1 cellular context compared by ENCODE assay signal in the genomic region with DNA sequence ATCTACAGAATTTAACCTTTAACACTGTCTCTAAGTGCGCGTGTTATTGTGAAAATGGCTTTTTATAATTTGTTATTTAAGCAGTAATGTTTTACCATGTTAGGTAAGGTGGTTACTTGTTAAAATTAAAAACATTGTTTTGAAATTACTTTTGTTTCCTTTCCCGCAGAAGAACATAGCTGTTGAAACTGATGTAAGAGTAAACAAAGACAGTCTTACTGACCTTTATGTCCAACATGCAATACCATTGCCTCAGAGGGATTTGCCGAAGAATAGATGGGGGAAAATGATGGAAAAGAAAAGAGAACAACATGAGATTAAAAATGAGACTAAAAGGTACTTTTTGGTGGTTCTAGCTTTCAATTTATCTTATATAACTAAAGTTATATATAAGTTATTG.
A peak's percentile ranks its signal among the peaks of the same experiment; 100 is the strongest.
TF ChIP-seq lines count a peak whose summit lies in the region.

No MANE protein-coding gene starts in this region.

TF ChIP-seq in WTC11, 78 proteins besides CTCF, POLR2A, EP300 and RAD21:
- TF ChIP-seq, protein P1, sequence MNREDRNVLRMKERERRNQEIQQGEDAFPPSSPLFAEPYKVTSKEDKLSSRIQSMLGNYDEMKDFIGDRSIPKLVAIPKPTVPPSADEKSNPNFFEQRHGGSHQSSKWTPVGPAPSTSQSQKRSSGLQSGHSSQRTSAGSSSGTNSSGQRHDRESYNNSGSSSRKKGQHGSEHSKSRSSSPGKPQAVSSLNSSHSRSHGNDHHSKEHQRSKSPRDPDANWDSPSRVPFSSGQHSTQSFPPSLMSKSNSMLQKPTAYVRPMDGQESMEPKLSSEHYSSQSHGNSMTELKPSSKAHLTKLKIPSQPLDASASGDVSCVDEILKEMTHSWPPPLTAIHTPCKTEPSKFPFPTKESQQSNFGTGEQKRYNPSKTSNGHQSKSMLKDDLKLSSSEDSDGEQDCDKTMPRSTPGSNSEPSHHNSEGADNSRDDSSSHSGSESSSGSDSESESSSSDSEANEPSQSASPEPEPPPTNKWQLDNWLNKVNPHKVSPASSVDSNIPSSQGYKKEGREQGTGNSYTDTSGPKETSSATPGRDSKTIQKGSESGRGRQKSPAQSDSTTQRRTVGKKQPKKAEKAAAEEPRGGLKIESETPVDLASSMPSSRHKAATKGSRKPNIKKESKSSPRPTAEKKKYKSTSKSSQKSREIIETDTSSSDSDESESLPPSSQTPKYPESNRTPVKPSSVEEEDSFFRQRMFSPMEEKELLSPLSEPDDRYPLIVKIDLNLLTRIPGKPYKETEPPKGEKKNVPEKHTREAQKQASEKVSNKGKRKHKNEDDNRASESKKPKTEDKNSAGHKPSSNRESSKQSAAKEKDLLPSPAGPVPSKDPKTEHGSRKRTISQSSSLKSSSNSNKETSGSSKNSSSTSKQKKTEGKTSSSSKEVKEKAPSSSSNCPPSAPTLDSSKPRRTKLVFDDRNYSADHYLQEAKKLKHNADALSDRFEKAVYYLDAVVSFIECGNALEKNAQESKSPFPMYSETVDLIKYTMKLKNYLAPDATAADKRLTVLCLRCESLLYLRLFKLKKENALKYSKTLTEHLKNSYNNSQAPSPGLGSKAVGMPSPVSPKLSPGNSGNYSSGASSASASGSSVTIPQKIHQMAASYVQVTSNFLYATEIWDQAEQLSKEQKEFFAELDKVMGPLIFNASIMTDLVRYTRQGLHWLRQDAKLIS (CRISPR knock-in tag; IDR thresholded peaks at IDR 0.05; ENCODE audit: borderline replicate concordance): no peak
- TF ChIP-seq NFATC4 (CRISPR knock-in tag; IDR thresholded peaks at IDR 0.05) (no peak), ZNF416 (CRISPR knock-in tag; IDR thresholded peaks at IDR 0.05) (no peak), GABPB1 (CRISPR knock-in tag; IDR thresholded peaks at IDR 0.05) (peak; percentile 44; the same call in 1 of the 2 replicates)
- TF ChIP-seq, protein P2, sequence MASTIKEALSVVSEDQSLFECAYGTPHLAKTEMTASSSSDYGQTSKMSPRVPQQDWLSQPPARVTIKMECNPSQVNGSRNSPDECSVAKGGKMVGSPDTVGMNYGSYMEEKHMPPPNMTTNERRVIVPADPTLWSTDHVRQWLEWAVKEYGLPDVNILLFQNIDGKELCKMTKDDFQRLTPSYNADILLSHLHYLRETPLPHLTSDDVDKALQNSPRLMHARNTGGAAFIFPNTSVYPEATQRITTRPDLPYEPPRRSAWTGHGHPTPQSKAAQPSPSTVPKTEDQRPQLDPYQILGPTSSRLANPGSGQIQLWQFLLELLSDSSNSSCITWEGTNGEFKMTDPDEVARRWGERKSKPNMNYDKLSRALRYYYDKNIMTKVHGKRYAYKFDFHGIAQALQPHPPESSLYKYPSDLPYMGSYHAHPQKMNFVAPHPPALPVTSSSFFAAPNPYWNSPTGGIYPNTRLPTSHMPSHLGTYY (CRISPR knock-in tag; IDR thresholded peaks at IDR 0.05): no peak
